ENCODE assay signal across 1 cellular context in the genomic region with DNA sequence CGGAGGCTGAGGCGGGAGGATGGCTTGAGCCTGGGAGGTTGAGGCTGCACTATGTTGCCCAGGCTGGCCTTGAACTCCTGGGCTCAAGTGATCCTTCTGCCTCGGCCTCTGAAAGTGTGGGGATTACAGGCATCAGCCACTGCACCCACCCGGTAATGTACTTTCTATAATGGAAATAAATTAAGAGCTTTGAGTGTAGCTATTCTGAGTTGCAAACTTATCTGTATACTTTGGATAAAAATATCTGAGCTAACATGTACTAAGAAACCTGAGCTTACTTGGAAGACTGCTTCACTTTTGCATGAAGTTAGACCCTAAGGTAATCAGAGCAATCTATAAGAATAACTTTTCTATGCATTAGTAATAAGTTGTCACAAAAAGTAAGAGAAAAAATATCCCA.
A peak's percentile ranks its signal among the peaks of the same experiment; 100 is the strongest.
TF ChIP-seq lines count a peak whose summit lies in the region.

No MANE protein-coding gene starts in this region.

TF ChIP-seq in HepG2, 621 proteins besides CTCF, POLR2A, EP300 and RAD21 (continued from another document):
- TF ChIP-seq, protein P1, sequence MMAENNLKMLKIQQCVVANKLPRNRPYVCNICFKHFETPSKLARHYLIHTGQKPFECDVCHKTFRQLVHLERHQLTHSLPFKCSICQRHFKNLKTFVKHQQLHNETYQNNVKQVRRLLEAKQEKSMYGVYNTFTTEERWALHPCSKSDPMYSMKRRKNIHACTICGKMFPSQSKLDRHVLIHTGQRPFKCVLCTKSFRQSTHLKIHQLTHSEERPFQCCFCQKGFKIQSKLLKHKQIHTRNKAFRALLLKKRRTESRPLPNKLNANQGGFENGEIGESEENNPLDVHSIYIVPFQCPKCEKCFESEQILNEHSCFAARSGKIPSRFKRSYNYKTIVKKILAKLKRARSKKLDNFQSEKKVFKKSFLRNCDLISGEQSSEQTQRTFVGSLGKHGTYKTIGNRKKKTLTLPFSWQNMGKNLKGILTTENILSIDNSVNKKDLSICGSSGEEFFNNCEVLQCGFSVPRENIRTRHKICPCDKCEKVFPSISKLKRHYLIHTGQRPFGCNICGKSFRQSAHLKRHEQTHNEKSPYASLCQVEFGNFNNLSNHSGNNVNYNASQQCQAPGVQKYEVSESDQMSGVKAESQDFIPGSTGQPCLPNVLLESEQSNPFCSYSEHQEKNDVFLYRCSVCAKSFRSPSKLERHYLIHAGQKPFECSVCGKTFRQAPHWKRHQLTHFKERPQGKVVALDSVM (CRISPR knock-in tag; IDR thresholded peaks at IDR 0.05) = peak; percentile 32; the same call in 1 of the 2 replicates
